ENCODE assay signal across 21 cellular contexts in the genomic region with DNA sequence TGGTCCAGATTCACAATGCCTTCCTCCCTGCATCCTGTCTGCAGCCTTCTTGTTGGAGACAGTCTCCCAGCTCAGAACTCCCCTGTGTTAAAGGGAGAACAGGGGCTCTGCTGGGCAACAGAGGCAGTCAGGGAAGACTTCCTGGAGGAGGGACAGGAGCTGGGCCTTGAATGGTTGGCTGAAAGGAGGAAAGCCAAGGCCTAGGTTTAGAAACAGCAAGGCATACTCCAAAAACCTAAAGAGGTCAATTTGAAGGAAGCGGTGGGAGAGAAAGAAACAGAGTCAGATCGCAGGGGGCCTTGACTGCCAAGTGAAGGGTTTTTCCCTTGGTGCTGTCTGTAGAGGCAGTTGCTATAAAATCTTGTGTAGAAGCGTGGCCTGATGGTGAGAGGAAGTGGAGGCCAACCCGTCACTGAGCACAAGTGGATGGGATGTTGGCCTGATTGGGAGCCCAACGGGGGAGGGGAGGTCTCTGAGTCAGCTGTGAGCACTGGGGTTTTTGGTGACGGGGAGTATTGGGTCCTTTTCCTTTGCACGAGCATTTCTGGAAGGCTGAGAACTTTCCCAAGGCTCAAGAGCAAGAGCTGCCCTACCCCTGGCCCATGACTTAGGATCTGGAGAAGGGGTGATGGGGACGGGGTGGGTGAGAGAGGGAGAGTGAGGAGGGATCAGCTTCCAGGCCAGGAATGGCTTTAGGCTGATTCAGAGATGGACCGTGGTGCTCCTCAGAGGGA. TPM values are rescaled to one million over a fixed set of nuclear protein-coding genes. Genes with fewer than 3 reads are reported as not detected.
"Had no signal": no experiment of that assay in that cellular context is flagged by ENCODE, and none has a peak within 500 bp of the region (broad histone marks: within the 10 kb centered on the region; RNA-seq: fewer than 3 reads in every experiment).

No MANE protein-coding gene starts in this region.

- ATAC-seq: activated CD8-positive, alpha-beta memory T cell treated with anti-CD3 and anti-CD28 coated beads, Interleukin-2, amount 10 ng/mL, durations not matched to agents 7 days and 5 days; esophagus mucosa; heart right ventricle; left ventricle myocardium superior; mucosa of descending colon; stimulated activated naive CD8-positive, alpha-beta T cell treated with anti-CD3 and anti-CD28 coated beads, Interleukin-15, Interleukin-2, amounts not matched to agents 100 U/mL and 50 U/mL, for 24 hours had no signal

- H2AFZ ChIP-seq: parathyroid adenoma had no signal

- H3K4me3 ChIP-seq: ascending aorta, breast epithelium, heart right ventricle, mucosa of descending colon, transverse colon, vagina had no signal

- H3K9me3 ChIP-seq: ascending aorta, breast epithelium, heart right ventricle, mucosa of descending colon, transverse colon, vagina had no signal

- H3K36me3 ChIP-seq: ascending aorta, breast epithelium, heart right ventricle, transverse colon, vagina had no signal

- H3K9ac ChIP-seq: parathyroid adenoma had no signal

- H3K4me1 ChIP-seq: ascending aorta, breast epithelium, parathyroid adenoma, transverse colon, vagina had no signal

- H3K79me2 ChIP-seq: parathyroid adenoma had no signal

- H3K27me3 ChIP-seq: ascending aorta, breast epithelium, heart right ventricle, vagina had no signal

- DNase-seq: activated B cell treated with CpG ODN at 0.5 μM for 24 hours; activated CD4-positive, alpha-beta memory T cell treated with anti-CD3 and anti-CD28 coated beads, Interleukin-2, amount 10 ng/mL, durations not matched to agents 7 days and 5 days; activated CD4-positive, alpha-beta T cell treated with anti-CD3 and anti-CD28 coated beads for 48 hours; activated CD8-positive, alpha-beta memory T cell treated with anti-CD3 and anti-CD28 coated beads, Interleukin-2, amount 10 ng/mL, durations not matched to agents 7 days and 5 days; activated gamma-delta T cell; cerebellar nuclear complex; effector CD8-positive, alpha-beta T cell; heart right ventricle; left ventricle myocardium superior; mucosa of descending colon; naive B cell; stimulated activated naive CD8-positive, alpha-beta T cell treated with anti-CD3 and anti-CD28 coated beads, Interleukin-15, Interleukin-2, amounts not matched to agents 100 U/mL and 50 U/mL, for 24 hours; SW 1271; transverse colon had no signal

- H3K27ac ChIP-seq: ascending aorta, heart right ventricle, parathyroid adenoma, transverse colon, vagina had no signal

RNA-seq across cellular contexts. Expression of gene ALX4, which starts 41.7 kb away (rescaled TPM):
- total RNA-seq: activated B cell treated with CpG ODN at 0.5 μM for 24 hours; activated CD4-positive, alpha-beta memory T cell treated with anti-CD3 and anti-CD28 coated beads, Interleukin-2, amount 10 ng/mL, durations not matched to agents 7 days and 5 days; activated CD8-positive, alpha-beta memory T cell treated with anti-CD3 and anti-CD28 coated beads, Interleukin-2, amount 10 ng/mL, durations not matched to agents 7 days and 5 days; ascending aorta; esophagus mucosa; kidney epithelial cell; mucosa of descending colon; T-helper 2 cell treated with Interferon-gamma antibody and Interleukin-4, amounts not matched to agents 100 ng/mL and 5 ng/mL, for 36 hours; transverse colon; vagina had no signal
